In genomic region chr5:79576606-79577289, GRCh38 we compare ENCODE assay signal across 26 cellular contexts.
"Had no signal": no experiment of that assay in that cellular context is flagged by ENCODE, and none has a peak within 500 bp of the region (broad histone marks: within the 10 kb centered on the region; RNA-seq: fewer than 3 reads in every experiment).

No MANE protein-coding gene starts in this region.

- H3K4me3 ChIP-seq: body of pancreas, cardiac muscle cell, colonic mucosa, lower lobe of right lung, ovary, skin epidermis, testis, transverse colon had no signal

- DNase-seq: activated CD4-positive, alpha-beta T cell treated with anti-CD3 and anti-CD28 coated beads for 36 hours; activated CD4-positive, CD25-positive, alpha-beta regulatory T cell; activated CD8-positive, alpha-beta memory T cell treated with anti-CD3 and anti-CD28 coated beads, Interleukin-2, amount 10 ng/mL, durations not matched to agents 7 days and 5 days; activated CD8-positive, alpha-beta T cell treated with anti-CD3 and anti-CD28 coated beads, Interleukin-2, amount 10 ng/mL, durations not matched to agents 7 days and 5 days; activated effector memory CD4-positive, alpha-beta T cell treated with Interleukin-2 at 50 U/mL for 16 hours; activated naive CD4-positive, alpha-beta T cell treated with Interleukin-2 at 50 U/mL for 16 hours; activated T-cell treated with anti-CD3 and anti-CD28 coated beads, Interleukin-2, amount 50 U/mL, for 72 hours; aorta; body of pancreas; cerebellar nuclear complex; colonic mucosa; effector memory CD8-positive, alpha-beta T cell; erythroblast; foreskin keratinocyte; kidney glomerular epithelial cell; lower lobe of right lung; ovary; stimulated activated CD4-positive, alpha-beta T cell treated with anti-CD3 and anti-CD28 coated beads, Interleukin-12 subunit alpha, Interleukin-12 subunit beta, amount 100 ng/mL, for 4 hours; stimulated activated CD4-positive, alpha-beta T cell treated with anti-CD3 and anti-CD28 coated beads, Interleukin-4, amount 100 ng/mL, for 1 hour; stimulated activated naive CD8-positive, alpha-beta T cell treated with anti-CD3 and anti-CD28 coated beads, Interleukin-15, Interleukin-2, amounts not matched to agents 100 U/mL and 50 U/mL, for 24 hours; T-helper 2 cell; testis; transverse colon had no signal

- H3K9me3 ChIP-seq: colonic mucosa, lower lobe of right lung, neutrophil, testis had no signal

- H3K36me3 ChIP-seq: cardiac muscle cell, colonic mucosa, lower lobe of right lung, neutrophil, ovary, transverse colon had no signal

- H3K27ac ChIP-seq: body of pancreas, cardiac muscle cell, colonic mucosa, foreskin keratinocyte, lower lobe of right lung, neutrophil, ovary, skin epidermis, testis, transverse colon had no signal

- H3K4me1 ChIP-seq: body of pancreas, colonic mucosa, foreskin keratinocyte, lower lobe of right lung, testis, transverse colon had no signal

- H3K27me3 ChIP-seq: body of pancreas, cardiac muscle cell, colonic mucosa, neutrophil, ovary, testis, transverse colon had no signal
